1 cellular context compared by ENCODE assay signal in the genomic region with DNA sequence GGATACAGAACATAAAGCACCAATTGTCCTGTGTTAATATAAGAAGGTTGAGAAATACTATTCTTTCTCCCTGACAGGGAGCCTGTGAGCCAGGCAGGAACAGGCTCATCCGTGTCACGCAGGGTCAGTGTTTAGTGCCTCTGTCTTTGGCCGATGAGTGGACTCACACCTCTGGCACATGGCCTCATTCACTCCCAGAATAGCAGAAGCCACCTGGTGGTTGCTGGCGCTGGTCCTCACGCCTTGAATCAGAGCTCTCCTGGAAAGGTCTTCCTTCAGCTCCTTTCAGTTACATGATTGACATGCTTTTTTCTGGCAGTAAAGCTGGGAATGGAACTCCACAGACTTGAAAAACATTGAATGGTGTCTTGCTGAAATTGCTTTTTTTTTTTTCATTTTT.
A peak's percentile ranks its signal among the peaks of the same experiment; 100 is the strongest.
TF ChIP-seq lines count a peak whose summit lies in the region.

No MANE protein-coding gene starts in this region.

TF ChIP-seq in WTC11, 78 proteins besides CTCF, POLR2A, EP300 and RAD21 (continued from another document and continues in another):
- no peak for TF ChIP-seq ARID4B (CRISPR knock-in tag; IDR thresholded peaks at IDR 0.05; ENCODE audit: borderline replicate concordance)
- TF ChIP-seq ZNF423 (CRISPR knock-in tag; IDR thresholded peaks at IDR 0.05): no peak
- TF ChIP-seq ELF4 (CRISPR knock-in tag; IDR thresholded peaks at IDR 0.05; ENCODE audit: low read depth): no peak
- TF ChIP-seq, protein P1, sequence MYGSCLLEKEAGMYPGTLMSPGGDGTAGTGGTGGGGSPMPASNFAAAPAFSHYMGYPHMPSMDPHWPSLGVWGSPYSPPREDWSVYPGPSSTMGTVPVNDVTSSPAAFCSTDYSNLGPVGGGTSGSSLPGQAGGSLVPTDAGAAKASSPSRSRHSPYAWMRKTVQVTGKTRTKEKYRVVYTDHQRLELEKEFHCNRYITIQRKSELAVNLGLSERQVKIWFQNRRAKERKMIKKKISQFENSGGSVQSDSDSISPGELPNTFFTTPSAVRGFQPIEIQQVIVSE (CRISPR knock-in tag; IDR thresholded peaks at IDR 0.05; ENCODE audit: borderline replicate concordance): no peak
- TF ChIP-seq MXD4 (CRISPR knock-in tag; IDR thresholded peaks at IDR 0.05; ENCODE audit: borderline replicate concordance): no peak
- TF ChIP-seq ATF3 (CRISPR knock-in tag; conservative IDR thresholded peaks at IDR 0.05): no peak
- no peak for TF ChIP-seq PREB (CRISPR knock-in tag; IDR thresholded peaks at IDR 0.05; ENCODE audit: borderline replicate concordance)
- TF ChIP-seq, protein P2, sequence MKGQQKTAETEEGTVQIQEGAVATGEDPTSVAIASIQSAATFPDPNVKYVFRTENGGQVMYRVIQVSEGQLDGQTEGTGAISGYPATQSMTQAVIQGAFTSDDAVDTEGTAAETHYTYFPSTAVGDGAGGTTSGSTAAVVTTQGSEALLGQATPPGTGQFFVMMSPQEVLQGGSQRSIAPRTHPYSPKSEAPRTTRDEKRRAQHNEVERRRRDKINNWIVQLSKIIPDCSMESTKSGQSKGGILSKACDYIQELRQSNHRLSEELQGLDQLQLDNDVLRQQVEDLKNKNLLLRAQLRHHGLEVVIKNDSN (CRISPR knock-in tag; IDR thresholded peaks at IDR 0.05): peak; percentile 30; the same call in 1 of the 2 replicates
- TF ChIP-seq FOXJ3 (CRISPR knock-in tag; IDR thresholded peaks at IDR 0.05; ENCODE audit: borderline replicate concordance): no peak
- TF ChIP-seq, protein P3, sequence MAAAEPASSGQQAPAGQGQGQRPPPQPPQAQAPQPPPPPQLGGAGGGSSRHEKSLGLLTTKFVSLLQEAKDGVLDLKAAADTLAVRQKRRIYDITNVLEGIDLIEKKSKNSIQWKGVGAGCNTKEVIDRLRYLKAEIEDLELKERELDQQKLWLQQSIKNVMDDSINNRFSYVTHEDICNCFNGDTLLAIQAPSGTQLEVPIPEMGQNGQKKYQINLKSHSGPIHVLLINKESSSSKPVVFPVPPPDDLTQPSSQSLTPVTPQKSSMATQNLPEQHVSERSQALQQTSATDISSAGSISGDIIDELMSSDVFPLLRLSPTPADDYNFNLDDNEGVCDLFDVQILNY (CRISPR knock-in tag; IDR thresholded peaks at IDR 0.05): no peak
- TF ChIP-seq GABPB1 (CRISPR knock-in tag; IDR thresholded peaks at IDR 0.05): no peak
- TF ChIP-seq MAX (CRISPR knock-in tag; IDR thresholded peaks at IDR 0.05): peak; percentile 95
- peak; percentile 89; the same call in 1 of the 2 replicates for TF ChIP-seq SMAD3 (CRISPR knock-in tag; IDR thresholded peaks at IDR 0.05; ENCODE audit: borderline replicate concordance)
- TF ChIP-seq, protein P4, sequence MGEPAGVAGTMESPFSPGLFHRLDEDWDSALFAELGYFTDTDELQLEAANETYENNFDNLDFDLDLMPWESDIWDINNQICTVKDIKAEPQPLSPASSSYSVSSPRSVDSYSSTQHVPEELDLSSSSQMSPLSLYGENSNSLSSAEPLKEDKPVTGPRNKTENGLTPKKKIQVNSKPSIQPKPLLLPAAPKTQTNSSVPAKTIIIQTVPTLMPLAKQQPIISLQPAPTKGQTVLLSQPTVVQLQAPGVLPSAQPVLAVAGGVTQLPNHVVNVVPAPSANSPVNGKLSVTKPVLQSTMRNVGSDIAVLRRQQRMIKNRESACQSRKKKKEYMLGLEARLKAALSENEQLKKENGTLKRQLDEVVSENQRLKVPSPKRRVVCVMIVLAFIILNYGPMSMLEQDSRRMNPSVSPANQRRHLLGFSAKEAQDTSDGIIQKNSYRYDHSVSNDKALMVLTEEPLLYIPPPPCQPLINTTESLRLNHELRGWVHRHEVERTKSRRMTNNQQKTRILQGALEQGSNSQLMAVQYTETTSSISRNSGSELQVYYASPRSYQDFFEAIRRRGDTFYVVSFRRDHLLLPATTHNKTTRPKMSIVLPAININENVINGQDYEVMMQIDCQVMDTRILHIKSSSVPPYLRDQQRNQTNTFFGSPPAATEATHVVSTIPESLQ (CRISPR knock-in tag; IDR thresholded peaks at IDR 0.05): no peak
- TF ChIP-seq IRF2 (CRISPR knock-in tag; IDR thresholded peaks at IDR 0.05; ENCODE audit: borderline replicate concordance, low read depth): no peak
- TF ChIP-seq ZNF219 (CRISPR knock-in tag; IDR thresholded peaks at IDR 0.05; ENCODE audit: borderline replicate concordance): no peak
- TF ChIP-seq ZNF671 (CRISPR knock-in tag; IDR thresholded peaks at IDR 0.05): no peak
- TF ChIP-seq, protein P5, sequence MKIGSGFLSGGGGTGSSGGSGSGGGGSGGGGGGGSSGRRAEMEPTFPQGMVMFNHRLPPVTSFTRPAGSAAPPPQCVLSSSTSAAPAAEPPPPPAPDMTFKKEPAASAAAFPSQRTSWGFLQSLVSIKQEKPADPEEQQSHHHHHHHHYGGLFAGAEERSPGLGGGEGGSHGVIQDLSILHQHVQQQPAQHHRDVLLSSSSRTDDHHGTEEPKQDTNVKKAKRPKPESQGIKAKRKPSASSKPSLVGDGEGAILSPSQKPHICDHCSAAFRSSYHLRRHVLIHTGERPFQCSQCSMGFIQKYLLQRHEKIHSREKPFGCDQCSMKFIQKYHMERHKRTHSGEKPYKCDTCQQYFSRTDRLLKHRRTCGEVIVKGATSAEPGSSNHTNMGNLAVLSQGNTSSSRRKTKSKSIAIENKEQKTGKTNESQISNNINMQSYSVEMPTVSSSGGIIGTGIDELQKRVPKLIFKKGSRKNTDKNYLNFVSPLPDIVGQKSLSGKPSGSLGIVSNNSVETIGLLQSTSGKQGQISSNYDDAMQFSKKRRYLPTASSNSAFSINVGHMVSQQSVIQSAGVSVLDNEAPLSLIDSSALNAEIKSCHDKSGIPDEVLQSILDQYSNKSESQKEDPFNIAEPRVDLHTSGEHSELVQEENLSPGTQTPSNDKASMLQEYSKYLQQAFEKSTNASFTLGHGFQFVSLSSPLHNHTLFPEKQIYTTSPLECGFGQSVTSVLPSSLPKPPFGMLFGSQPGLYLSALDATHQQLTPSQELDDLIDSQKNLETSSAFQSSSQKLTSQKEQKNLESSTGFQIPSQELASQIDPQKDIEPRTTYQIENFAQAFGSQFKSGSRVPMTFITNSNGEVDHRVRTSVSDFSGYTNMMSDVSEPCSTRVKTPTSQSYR (CRISPR knock-in tag; IDR thresholded peaks at IDR 0.05): no peak
- peak; percentile 20; the same call in 1 of the 2 replicates for TF ChIP-seq FOXP4 (CRISPR knock-in tag; IDR thresholded peaks at IDR 0.05)
- TF ChIP-seq ZBTB21 (CRISPR knock-in tag; IDR thresholded peaks at IDR 0.05; ENCODE audit: borderline replicate concordance): no peak
- TF ChIP-seq CREB1 (CRISPR knock-in tag; IDR thresholded peaks at IDR 0.05): peak; percentile 66; the same call in 1 of the 2 replicates
- no peak for TF ChIP-seq TP53 (CRISPR knock-in tag; IDR thresholded peaks at IDR 0.05)
- TF ChIP-seq STAT6 (CRISPR knock-in tag; conservative IDR thresholded peaks at IDR 0.05; ENCODE audit: low read depth): no peak
- TF ChIP-seq ETV6 (CRISPR knock-in tag; IDR thresholded peaks at IDR 0.05): no peak
- TF ChIP-seq ZNF317 (CRISPR knock-in tag; IDR thresholded peaks at IDR 0.05; ENCODE audit: borderline replicate concordance, low read depth): no peak
- no peak for TF ChIP-seq ZNF512 (CRISPR knock-in tag; IDR thresholded peaks at IDR 0.05; ENCODE audit: borderline replicate concordance)
- TF ChIP-seq, protein P6, sequence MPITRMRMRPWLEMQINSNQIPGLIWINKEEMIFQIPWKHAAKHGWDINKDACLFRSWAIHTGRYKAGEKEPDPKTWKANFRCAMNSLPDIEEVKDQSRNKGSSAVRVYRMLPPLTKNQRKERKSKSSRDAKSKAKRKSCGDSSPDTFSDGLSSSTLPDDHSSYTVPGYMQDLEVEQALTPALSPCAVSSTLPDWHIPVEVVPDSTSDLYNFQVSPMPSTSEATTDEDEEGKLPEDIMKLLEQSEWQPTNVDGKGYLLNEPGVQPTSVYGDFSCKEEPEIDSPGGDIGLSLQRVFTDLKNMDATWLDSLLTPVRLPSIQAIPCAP (CRISPR knock-in tag; IDR thresholded peaks at IDR 0.05): no peak
- no peak for TF ChIP-seq EMX1 (CRISPR knock-in tag; IDR thresholded peaks at IDR 0.05)
- no peak for TF ChIP-seq NR3C1 (CRISPR knock-in tag; conservative IDR thresholded peaks at IDR 0.05; ENCODE audit: low read depth)
- no peak for TF ChIP-seq SOX15 (CRISPR knock-in tag; IDR thresholded peaks at IDR 0.05)
- TF ChIP-seq ZNF138 (CRISPR knock-in tag; conservative IDR thresholded peaks at IDR 0.05): no peak
- TF ChIP-seq NR1H2 (CRISPR knock-in tag; IDR thresholded peaks at IDR 0.05): no peak
